In the genomic region with DNA sequence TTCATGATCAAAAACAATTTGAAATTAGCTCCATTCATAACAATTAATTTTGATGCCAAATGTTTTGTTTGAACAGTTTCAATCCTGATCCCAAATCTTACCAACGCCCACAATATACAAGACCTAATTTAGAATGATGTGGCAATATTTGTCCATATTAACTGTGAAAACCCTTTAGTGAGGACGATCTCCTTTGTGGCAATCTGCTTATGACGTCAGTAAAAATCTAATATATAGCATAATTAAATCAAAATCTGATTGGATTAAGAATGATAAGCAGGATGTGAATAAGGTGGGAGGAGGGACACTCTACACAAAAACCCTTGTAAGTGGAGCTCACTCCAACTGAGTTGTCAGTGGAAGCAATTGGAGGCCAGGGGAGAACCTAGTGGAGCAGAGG, we compare ENCODE assay signal across 11 cellular contexts. TPM values are rescaled to one million over a fixed set of nuclear protein-coding genes. Genes with fewer than 3 reads are reported as not detected.
"Had no signal": no experiment of that assay in that cellular context is flagged by ENCODE, and none has a peak within 500 bp of the region (broad histone marks: within the 10 kb centered on the region; RNA-seq: fewer than 3 reads in every experiment).

No MANE protein-coding gene starts in this region.

- ATAC-seq: GM23338, HCT116 had no signal

- H2AFZ ChIP-seq: GM23248, GM23338 had no signal

- H3K4me3 Mint-ChIP-seq: GM23338, H9 had no signal

- FAIRE-seq: H1, H54 had no signal

- H3K9ac ChIP-seq: GM23248 had no signal

- H3K36me3 ChIP-seq: HAP-1 had no signal

- H3K27ac ChIP-seq: GM23248 had no signal

- DNase-seq: GM23248, GOT3, H7, H9, HCEC 1CT, HFFc6 had no signal

- H3K9me3 Mint-ChIP-seq: GM23338, H9, HFFc6 had no signal

- H3K4me1 ChIP-seq: HAP-1 had no signal

- H3K4me2 ChIP-seq: GM23338 had no signal

- H3K27ac Mint-ChIP-seq: GM23338, H9, HFFc6 had no signal

- H3K4me3 ChIP-seq: GM23338, HAP-1 had no signal

- H3K9me3 ChIP-seq: HAP-1 had no signal

RNA-seq across cellular contexts. Expression of a gene that starts 11.9 kb away (rescaled TPM):
- total RNA-seq: GM23248, GM23338, H1, H7, H9, HFFc6 had no signal
- polyA plus RNA-seq: GM23248 had no signal
